Comparison of ENCODE assay signal across 10 cellular contexts in the genomic region with DNA sequence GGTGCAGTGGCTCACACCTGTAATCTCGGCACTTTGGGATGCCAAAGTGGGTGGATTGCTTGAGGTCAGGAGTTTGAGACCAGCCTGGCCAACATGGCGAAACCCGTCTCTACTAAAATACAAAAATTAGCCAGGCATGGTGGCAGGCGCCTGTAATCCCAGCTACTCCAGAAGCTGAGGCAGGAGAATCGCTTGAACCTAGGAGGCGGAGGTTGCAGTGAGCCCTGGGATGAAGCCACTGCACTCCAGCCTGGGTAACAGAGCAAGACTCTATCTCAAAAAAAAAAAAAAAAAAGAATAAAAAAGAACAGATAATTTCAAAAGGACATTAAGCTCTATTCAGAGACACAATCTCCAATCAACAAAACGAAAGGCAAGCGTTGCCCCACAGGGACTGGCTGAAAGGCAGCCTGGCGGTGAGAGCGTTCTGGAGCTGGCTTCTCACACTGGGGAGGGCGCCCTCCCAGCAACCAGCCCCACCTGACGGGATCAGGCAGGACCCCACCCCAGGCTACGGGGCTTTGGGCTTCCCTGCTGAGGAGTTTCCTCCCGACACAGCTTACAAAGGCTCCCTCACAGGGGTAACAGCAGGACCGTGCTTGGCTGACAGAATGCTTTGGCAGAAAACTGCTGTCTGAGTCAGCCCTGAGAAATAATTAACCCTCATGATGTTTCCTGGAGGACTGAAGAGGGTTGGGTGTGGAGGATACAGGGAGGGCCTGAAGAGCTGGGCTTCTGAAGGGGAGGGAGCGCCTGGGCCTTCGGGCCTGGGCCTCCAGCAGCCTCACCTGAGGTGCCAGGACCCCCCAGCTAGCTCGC. TPM values are rescaled to one million over a fixed set of nuclear protein-coding genes. Genes with fewer than 3 reads are reported as not detected.
A peak's percentile ranks its signal among the peaks of the same experiment; 100 is the strongest.
DNase-seq lines count a peak whose midpoint lies in the region; ATAC-seq, FAIRE-seq and TF ChIP-seq lines count a peak whose summit lies in the region.
"Had no signal": no experiment of that assay in that cellular context is flagged by ENCODE, and none has a peak within 500 bp of the region (broad histone marks: within the 10 kb centered on the region; RNA-seq: fewer than 3 reads in every experiment).

No MANE protein-coding gene starts in this region.

- CTCF ChIA-PET in HepG2 (lab: Yijun Ruan, JAX; ENCODE audit: low intra/inter-chr PET ratio, low total read pairs): no interaction called here

- peak; percentile 95 for FAIRE-seq in HepG2 (lab: Jason Lieb, UNC)

- TF ChIP-seq CTCF in colonic mucosa (IDR thresholded peaks at IDR 0.05): no peak
- peak; percentile 39; the same call in 1 of the 2 replicates for TF ChIP-seq CTCF in HepG2 (CRISPR knock-in tag; IDR thresholded peaks at IDR 0.05)
- TF ChIP-seq CTCF in thoracic aorta (IDR thresholded peaks at IDR 0.05): no peak

- intact Hi-C loops in colonic mucosa (cut with DNase I): no loop called here
- intact Hi-C loops in HepG2 (cut with micrococcal nuclease; ENCODE audit: unreplicated experiment): no loop called here

- in situ Hi-C loops in G401 (cut with HindIII; ENCODE audit: low sequenced_read_pairs): no loop called here
- in situ Hi-C loops in HepG2 (cut with HindIII; ENCODE audit: extremely low pct_ligation_motif_present, low pct_unique_long_range_greater_than_20kb): no loop called here

- no peaks in the 10 kb centered on the region for H3K9me3 ChIP-seq in colonic mucosa
- H3K9me3 ChIP-seq in HepG2 (ENCODE audit: low read length): no peaks in the 10 kb centered on the region
- H3K9me3 ChIP-seq in thoracic aorta: no peaks in the 10 kb centered on the region
- H3K9me3 ChIP-seq: neutrophil had no signal

- DNase-seq in G401 (ENCODE audit: low spot score) (peak; percentile 56), NCI-H2171 (lab: John Stamatoyannopoulos, UW) (peak; percentile 78), colonic mucosa (peak; percentile 79), HepG2 (ENCODE audit: low spot score) (peak; percentile 85), thoracic aorta (ENCODE audit: low spot score) (peak; percentile 39), UCSD-AML1 (lab: John Stamatoyannopoulos, UW; ENCODE audit: unreplicated experiment) (no peak), AML-193 (lab: John Stamatoyannopoulos, UW) (no peak)
- DNase-seq in activated naive CD4-positive, alpha-beta T cell treated with anti-CD3 and anti-CD28 coated beads, Interleukin-2, amount 50 U/mL, for 16 hours: no peak

- H3K4me1 ChIP-seq in colonic mucosa (no peaks in the 10 kb centered on the region), HepG2 (ENCODE audit: insufficient read depth, low read length) (peaks cover 52% of the 10 kb centered on the region), thoracic aorta (ENCODE audit: control insufficient read depth in 1 of 2, low read depth in 2 of 2) (peaks cover 0 to 25% of the 10 kb centered on the region in 2 donors)

- no peaks in the 10 kb centered on the region for H3K79me2 ChIP-seq in HepG2 (ENCODE audit: insufficient read depth, low read length)

- H2AFZ ChIP-seq in HepG2 (ENCODE audit: low read length): peak overlapping the region; percentile 87

- 31% methylated on average over 12 of the region's 18 CpGs for WGBS in HepG2 (ENCODE audit: low lambda C conversion rate)

- H3K27me3 ChIP-seq in colonic mucosa (no peaks in the 10 kb centered on the region), HepG2 (ENCODE audit: control insufficient read depth in 1 of 2, insufficient read depth in 2 of 2, low read length in 2 of 2) (no peaks in the 10 kb centered on the region), thoracic aorta (replicated peaks; ENCODE audit: insufficient read depth) (no peaks in the 10 kb centered on the region)
- H3K27me3 ChIP-seq: neutrophil had no signal

- H4K20me1 ChIP-seq in HepG2 (ENCODE audit: insufficient read depth, low read length): no peaks in the 10 kb centered on the region

- peak overlapping the region; percentile 33 for H3K4me3 ChIP-seq in colonic mucosa
- H3K4me3 ChIP-seq in HepG2 (replicated peaks in 1 of 3; ENCODE audit: insufficient read depth in 1 of 3, low read depth in 2 of 3, low read length in 3 of 3): peak overlapping the region; percentile 65 to 72 (median 66); a peak in 5 of 6 replicates
- peak overlapping the region; percentile 80 for H3K4me3 ChIP-seq in thoracic aorta

- TF ChIP-seq EP300 in HepG2 (IDR thresholded peaks at IDR 0.05; ENCODE audit: low read depth in 2 of 2, low read length in 2 of 2): no peak
- no peak for TF ChIP-seq EP300 in HepG2 (CRISPR knock-in tag; IDR thresholded peaks at IDR 0.05; ENCODE audit: borderline replicate concordance)

- H3K4me2 ChIP-seq in HepG2 (ENCODE audit: low read depth, low read length): peak overlapping the region; percentile 96

- H3K27ac ChIP-seq in colonic mucosa (peak overlapping the region; percentile 83), HepG2 (ENCODE audit: extremely low read length, insufficient read depth, low read length) (peak overlapping the region; percentile 60), thoracic aorta (peak overlapping the region; percentile 85 to 91)
- H3K27ac ChIP-seq: HL-60, neutrophil had no signal

- POLR2A ChIA-PET in HepG2 (lab: Yijun Ruan, JAX): interaction anchor here (0.6 to 5.5 kb wide), 21 partner anchors 8 to 270 kb away, joined by 3 to 60 read pairs (median 4); partner anchors contain the start of gene SRP9

- H3K9ac ChIP-seq in colonic mucosa (ENCODE audit: low read depth in 2 of 2, low read length in 2 of 2) (peak overlapping the region; percentile 67 to 73), HepG2 (ENCODE audit: insufficient read depth, low read depth, low read length) (peak overlapping the region; percentile 75)

- TF ChIP-seq RAD21 in HepG2 (CRISPR knock-in tag; IDR thresholded peaks at IDR 0.05): no peak

- BruUV-seq in HepG2 (replicated peaks; lab: Mats Ljungman, UMichigan): TSS peak; percentile 81

- ATAC-seq in HepG2 (peak; percentile 98), thoracic aorta (ENCODE audit: insufficient number of reproducible peaks, low FRiP score, low read depth) (peak; percentile 96)

- H3K36me3 ChIP-seq in colonic mucosa (no peaks in the 10 kb centered on the region), HepG2 (replicated peaks in 1 of 2; ENCODE audit: control insufficient read depth in 1 of 2, insufficient read depth in 2 of 2, low read length in 2 of 2) (no peaks in the 10 kb centered on the region), thoracic aorta (no peaks in the 10 kb centered on the region)
- H3K36me3 ChIP-seq: neutrophil had no signal

- peak in 1 of 2 experiments; percentile 60; a peak in 2 of 4 replicates for TF ChIP-seq POLR2A in HepG2 (IDR thresholded peaks at IDR 0.05; ENCODE audit: insufficient read depth in 1 of 2, low read depth in 2 of 2, low read length in 2 of 2)

TF ChIP-seq in HepG2, 621 proteins besides CTCF, POLR2A, EP300 and RAD21 (continues in another document):
- TF ChIP-seq TAF1 (CRISPR knock-in tag; IDR thresholded peaks at IDR 0.05): no peak; the same call in 1 of the 2 replicates
- no peak for TF ChIP-seq TEAD3 (CRISPR knock-in tag; optimal IDR thresholded peaks at IDR 0.05; ENCODE audit: borderline replicate concordance)
- no peak for TF ChIP-seq ZNF207 (IDR thresholded peaks at IDR 0.05; ENCODE audit: borderline replicate concordance)
- no peak for TF ChIP-seq ZNF567 (CRISPR knock-in tag; IDR thresholded peaks at IDR 0.05; ENCODE audit: borderline replicate concordance)
- no peak for TF ChIP-seq SNAPC2 (CRISPR knock-in tag; IDR thresholded peaks at IDR 0.05)
- TF ChIP-seq ZNF253 (CRISPR knock-in tag; IDR thresholded peaks at IDR 0.05; ENCODE audit: borderline replicate concordance): no peak
- TF ChIP-seq ZNF432 (CRISPR knock-in tag; IDR thresholded peaks at IDR 0.05; ENCODE audit: borderline replicate concordance): no peak
- peak; percentile 82 for TF ChIP-seq FOSL2 (CRISPR knock-in tag; IDR thresholded peaks at IDR 0.05)
- TF ChIP-seq ZNF501 (CRISPR knock-in tag; IDR thresholded peaks at IDR 0.05): 0 out of 2 replicates have a peak, but pooled peaks have one; percentile 32
- 0 out of 2 replicates have a peak, but pooled peaks have one; percentile 17 for TF ChIP-seq NR2C2 (CRISPR knock-in tag; IDR thresholded peaks at IDR 0.05; ENCODE audit: borderline replicate concordance)
- peak; percentile 80; the same call in 1 of the 2 replicates for TF ChIP-seq ZNF292 (CRISPR knock-in tag; IDR thresholded peaks at IDR 0.05; ENCODE audit: borderline replicate concordance, low read depth)
- TF ChIP-seq ZMYM3 (CRISPR knock-in tag; IDR thresholded peaks at IDR 0.05): peak; percentile 70

RNA-seq across cellular contexts. Expression of gene SRP9, which starts 31.1 kb away (rescaled TPM):
- total RNA-seq in G401 (2014; rRNA removed; shearing (Covaris generic)): 452 and 552 TPM in 2 replicates
- total RNA-seq in colonic mucosa: 100 to 1,000 TPM; 233 to 264 TPM
- 251 and 524 TPM in 2 replicates for total RNA-seq in HepG2 (2016; rRNA removed; fragmentation: Illumina TruSeq; extraction: Trizol)
- 34.2 and 43.4 TPM in 2 replicates for total RNA-seq in HepG2 (2016; cell fraction: cytosol; rRNA removed; fragmentation: Illumina TruSeq; extraction: Trizol; ENCODE audit: low read depth)
- total RNA-seq in HepG2 (2016; cell fraction: insoluble cytoplasmic fraction; rRNA removed; fragmentation: Illumina TruSeq; extraction: Trizol): 284 and 524 TPM in 2 replicates
- 119 and 121 TPM in 2 replicates for total RNA-seq in HepG2 (2016; cell fraction: membrane; rRNA removed; fragmentation: Illumina TruSeq; extraction: Trizol)
- total RNA-seq in HepG2 (2016; cell fraction: nucleus; rRNA removed; fragmentation: Illumina TruSeq; extraction: Trizol): 114 and 119 TPM in 2 replicates
- polyA plus RNA-seq in HepG2 (2011; rRNA removed): 217 and 307 TPM in 2 replicates
- 155 and 238 TPM in 2 replicates for polyA plus RNA-seq in HepG2 (2011; cell fraction: cytosol; rRNA removed)
- polyA plus RNA-seq in HepG2 (2011; cell fraction: nucleus; rRNA removed): 51.6 and 71.1 TPM in 2 replicates
- polyA plus RNA-seq in HepG2 (2012): 199 and 240 TPM in 2 replicates
- polyA plus RNA-seq in HepG2 (2016; cell fraction: cytosol; fragmentation: Illumina TruSeq; extraction: Trizol; ENCODE audit: low read depth): 47.7 and 66.3 TPM in 2 replicates
- polyA plus RNA-seq in HepG2 (2016; cell fraction: insoluble cytoplasmic fraction; fragmentation: Illumina TruSeq; extraction: Trizol; ENCODE audit: low read depth): 592 and 651 TPM in 2 replicates
- 142 and 155 TPM in 2 replicates for polyA plus RNA-seq in HepG2 (2016; cell fraction: membrane; fragmentation: Illumina TruSeq; extraction: Trizol; ENCODE audit: low read depth)
- polyA plus RNA-seq in HepG2 (2016; cell fraction: nucleus; fragmentation: Illumina TruSeq; extraction: Trizol; ENCODE audit: insufficient read depth, low read depth): 229 and 237 TPM in 2 replicates
- 170 and 215 TPM in 2 replicates for polyA minus RNA-seq in HepG2 (2011; rRNA and poly(A)+ RNA removed; ENCODE audit: low replicate concordance)
- 83.5 and 103 TPM in 2 replicates for polyA minus RNA-seq in HepG2 (2011; cell fraction: cytosol; rRNA and poly(A)+ RNA removed)
- 38.2 and 45.3 TPM in 2 replicates for polyA minus RNA-seq in HepG2 (2011; cell fraction: nucleus; rRNA and poly(A)+ RNA removed)
- 100 to 1,000 TPM; 130 to 131 TPM for total RNA-seq in thoracic aorta

Comparison
In these comparisons a context has a peak if more than half of its experiments do, and no peak if none do; other contexts are left out.
1. DNase-seq: peak in G401 (single experiment), NCI-H2171 (single experiment), colonic mucosa (single experiment), HepG2 (single experiment) and thoracic aorta (single experiment); none in UCSD-AML1 (single experiment), activated naive CD4-positive, alpha-beta T cell treated with anti-CD3 and anti-CD28 coated beads, Interleukin-2, amount 50 U/mL, for 16 hours (single experiment) and AML-193 (0 of 2).
2. Peak in every context shown above with its lines, with median percentiles within 50 percentile points of each other: H3K27ac ChIP-seq and H3K4me3 ChIP-seq.